Comparison of ENCODE assay signal across 3 cellular contexts in genomic region chr2:216117566-216117965, GRCh38.
TF ChIP-seq lines count a peak whose summit lies in the region.

No MANE protein-coding gene starts in this region.

TF ChIP-seq in SK-N-SH, 30 proteins besides CTCF, POLR2A, EP300 and RAD21:
- TF ChIP-seq SIN3A (IDR thresholded peaks at IDR 0.05; ENCODE audit: borderline replicate concordance, low read depth, low read length) = no peak
- no peak for TF ChIP-seq ELF1 (IDR thresholded peaks at IDR 0.05)
- no peak for TF ChIP-seq FOXM1 (IDR thresholded peaks at IDR 0.05; ENCODE audit: low read depth)
- TF ChIP-seq RXRA (IDR thresholded peaks at IDR 0.05; ENCODE audit: borderline replicate concordance, low read depth) = no peak
- TF ChIP-seq FOSL2 (IDR thresholded peaks at IDR 0.05; ENCODE audit: borderline replicate concordance, low read depth) = 0 out of 2 replicates have a peak, but pooled peaks have one; percentile 6

TF ChIP-seq in SK-N-SH treated with all-trans-retinoic acid at 6 μM for 48 hours, 23 proteins besides CTCF, POLR2A, EP300 and RAD21:
- TF ChIP-seq RARB (CRISPR knock-in tag; IDR thresholded peaks at IDR 0.05) (no peak), GLIS3 (CRISPR knock-in tag; IDR thresholded peaks at IDR 0.05) (no peak), ISL1 (CRISPR knock-in tag; IDR thresholded peaks at IDR 0.05) (no peak), ZNF70 (CRISPR knock-in tag; IDR thresholded peaks at IDR 0.05) (no peak), TCF4 (CRISPR knock-in tag; IDR thresholded peaks at IDR 0.05; ENCODE audit: borderline replicate concordance) (no peak), ZNF565 (CRISPR knock-in tag; conservative IDR thresholded peaks at IDR 0.05; ENCODE audit: low read depth) (no peak), ESRRG (CRISPR knock-in tag; IDR thresholded peaks at IDR 0.05) (no peak), SNAI2 (CRISPR knock-in tag; IDR thresholded peaks at IDR 0.05) (no peak), ZNF8 (CRISPR knock-in tag; IDR thresholded peaks at IDR 0.05) (no peak), PPARA (CRISPR knock-in tag; IDR thresholded peaks at IDR 0.05; ENCODE audit: borderline replicate concordance) (no peak), BACH2 (CRISPR knock-in tag; IDR thresholded peaks at IDR 0.05; ENCODE audit: borderline replicate concordance) (no peak), CREB5 (CRISPR knock-in tag; IDR thresholded peaks at IDR 0.05; ENCODE audit: low read depth) (no peak), PATZ1 (CRISPR knock-in tag; IDR thresholded peaks at IDR 0.05; ENCODE audit: borderline replicate concordance) (no peak)

TF ChIP-seq in IMR-90, 13 proteins besides CTCF, POLR2A, EP300 and RAD21:
- TF ChIP-seq CHD1 (IDR thresholded peaks at IDR 0.05; ENCODE audit: low read depth, low read length) (no peak), MXI1 (IDR thresholded peaks at IDR 0.05; ENCODE audit: borderline replicate concordance, low read depth, low read length) (no peak), RCOR1 (IDR thresholded peaks at IDR 0.05; ENCODE audit: insufficient replicate concordance, low read length) (no peak), ELK1 (IDR thresholded peaks at IDR 0.05; ENCODE audit: borderline replicate concordance, low read depth, low read length) (no peak)
